In genomic region chr10:31707578-31708411, GRCh38 we compare ENCODE assay signal across 8 cellular contexts.
DNase-seq lines count a peak whose midpoint lies in the region; ATAC-seq and TF ChIP-seq lines count a peak whose summit lies in the region.

No MANE protein-coding gene starts in this region.

- H3K36me3 ChIP-seq in RWPE2 (ENCODE audit: low read depth) (no peaks in the 10 kb centered on the region), Karpas-422 (ENCODE audit: insufficient read depth, low read length) (no peaks in the 10 kb centered on the region)

- H3K9ac ChIP-seq in Karpas-422 (ENCODE audit: low read length): no peak overlapping the region

- H3K4me2 ChIP-seq in Karpas-422 (ENCODE audit: low read depth, low read length, poor library complexity, severe bottlenecking): no peak overlapping the region

- TF ChIP-seq CTCF in RWPE2 (IDR thresholded peaks at IDR 0.05; ENCODE audit: poor library complexity, severe bottlenecking) (no peak), cardiac fibroblast (IDR thresholded peaks at IDR 0.05; ENCODE audit: low read depth, low read length) (no peak)

- DNase-seq in A172 (ENCODE audit: low spot score) (peak; percentile 68), RWPE2 (ENCODE audit: low spot score) (no peak), cardiac fibroblast (ENCODE audit: low read depth in 2 of 2) (peak; percentile 83 to 86), left colon (peak; percentile 42 to 53), Karpas-422 (no peak)
- peak; percentile 36 to 50 for DNase-seq in stimulated activated CD4-positive, alpha-beta T cell treated with anti-CD3 and anti-CD28 coated beads, Interleukin-2, amount 100 ng/mL, for 48 hours

- no peak overlapping the region for H2AFZ ChIP-seq in Karpas-422 (ENCODE audit: low read length)

- no peaks in the 10 kb centered on the region for H4K20me1 ChIP-seq in Karpas-422 (ENCODE audit: insufficient read depth, low read depth, low read length)

- H3K27me3 ChIP-seq in RWPE2 (ENCODE audit: insufficient read depth, poor library complexity, severe bottlenecking) (no peaks in the 10 kb centered on the region), Karpas-422 (ENCODE audit: low read length) (no peaks in the 10 kb centered on the region)

- intact Hi-C loops in left colon (cut with DNase I, micrococcal nuclease): loop anchor here in 1 of 2 donors (5.0 kb wide), 1 partner anchor 45 kb away; no protein-coding TSS in a partner anchor

- H3K27ac ChIP-seq in RWPE2 (ENCODE audit: poor library complexity, severe bottlenecking) (peak overlapping the region; percentile 37), Karpas-422 (ENCODE audit: low read length) (no peak overlapping the region)

- ATAC-seq in GM18867 (IDR thresholded peaks at IDR 0.05; ENCODE audit: unreplicated experiment) (peak; percentile 89), HG03097 (IDR thresholded peaks at IDR 0.05; ENCODE audit: low FRiP score, unreplicated experiment) (peak; percentile 86), RWPE2 (ENCODE audit: low read depth) (peak; percentile 58), left colon (peak; percentile 42)

- no peak overlapping the region for H3K4me3 ChIP-seq in RWPE2 (ENCODE audit: severe bottlenecking)
- no peak overlapping the region for H3K4me3 ChIP-seq in cardiac fibroblast (replicated peaks in 1 of 2; ENCODE audit: low read depth in 2 of 2, low read length in 2 of 2)
- no peak overlapping the region for H3K4me3 ChIP-seq in Karpas-422 (ENCODE audit: low read length)

- H3K9me2 ChIP-seq in Karpas-422 (replicated peaks; ENCODE audit: insufficient read depth, low read length): no peaks in the 10 kb centered on the region

- no peaks in the 10 kb centered on the region for H3K79me2 ChIP-seq in Karpas-422 (ENCODE audit: low read length)

- H3K9me3 ChIP-seq in RWPE2 (ENCODE audit: severe bottlenecking): peaks cover 2% of the 10 kb centered on the region
- no peaks in the 10 kb centered on the region for H3K9me3 ChIP-seq in Karpas-422 (ENCODE audit: low read length)

- H3K4me1 ChIP-seq in RWPE2 (ENCODE audit: insufficient read depth, poor library complexity, severe bottlenecking) (peaks cover 9% of the 10 kb centered on the region), Karpas-422 (ENCODE audit: low read length) (peaks cover 8% of the 10 kb centered on the region)

Comparison
In these comparisons a context has a peak if more than half of its experiments do, and no peak if none do; other contexts are left out.
1. DNase-seq: peak in A172 (single experiment), cardiac fibroblast (2 of 2), left colon (2 of 2) and stimulated activated CD4-positive, alpha-beta T cell treated with anti-CD3 and anti-CD28 coated beads, Interleukin-2, amount 100 ng/mL, for 48 hours (2 of 2); none in RWPE2 (single experiment) and Karpas-422 (single experiment).
2. Peak in every context shown above with its lines, with median percentiles within 50 percentile points of each other: ATAC-seq.